ENCODE assay signal across 1 cellular context in genomic region chr17:63474174-63474913, GRCh38.
TF ChIP-seq lines count a peak whose summit lies in the region.

No MANE protein-coding gene starts in this region.

TF ChIP-seq in K562, 482 proteins besides CTCF, POLR2A, EP300 and RAD21 (continues in another document):
- TF ChIP-seq ZNF274 (IDR thresholded peaks at IDR 0.05; ENCODE audit: borderline replicate concordance, low read depth, low read length) (no peak), ARID1B (IDR thresholded peaks at IDR 0.05) (peak; percentile 24; the same call in 1 of the 2 replicates), PURB (CRISPR knock-in tag; IDR thresholded peaks at IDR 0.05; ENCODE audit: low read depth) (no peak), SMAD4 (CRISPR knock-in tag; conservative IDR thresholded peaks at IDR 0.05) (peak; percentile 91), NRF1 (conservative IDR thresholded peaks at IDR 0.05 in 1 of 2, IDR thresholded peaks at IDR 0.05 in 1 of 2) (no peak), HDAC8 (tag; IDR thresholded peaks at IDR 0.05) (0 out of 2 replicates have a peak, but pooled peaks have one; percentile 43), CCNT2 (IDR thresholded peaks at IDR 0.05; ENCODE audit: borderline replicate concordance, extremely low read depth, insufficient read length, low read depth, low read length) (no peak), LEF1 (IDR thresholded peaks at IDR 0.05) (peak; percentile 14; the same call in 1 of the 2 replicates), ESRRA (IDR thresholded peaks at IDR 0.05; ENCODE audit: borderline replicate concordance, low read depth) (peak; percentile 31; the same call in 1 of the 2 replicates), ELF1 (tag; IDR thresholded peaks at IDR 0.05) (peak; percentile 34; the same call in 1 of the 2 replicates), ETV1 (tag; conservative IDR thresholded peaks at IDR 0.05; ENCODE audit: low read depth) (no peak), KAT7 (CRISPR knock-in tag; IDR thresholded peaks at IDR 0.05; ENCODE audit: borderline replicate concordance) (no peak), FOXP4 (CRISPR knock-in tag; IDR thresholded peaks at IDR 0.05; ENCODE audit: borderline replicate concordance) (no peak), RB1 (IDR thresholded peaks at IDR 0.05; ENCODE audit: low read depth) (no peak), ZNF707 (CRISPR knock-in tag; conservative IDR thresholded peaks at IDR 0.05) (no peak), RCOR1 (IDR thresholded peaks at IDR 0.05; ENCODE audit: borderline replicate concordance in 1 of 2, low read depth in 2 of 2, low read length in 2 of 2) (0 out of 4 replicates have a peak, but pooled peaks of 1 of the 2 experiments have one; percentile 20), ZFX (CRISPR knock-in tag; IDR thresholded peaks at IDR 0.05) (no peak), MAFK (IDR thresholded peaks at IDR 0.05; ENCODE audit: low read length) (no peak), NFATC3 (IDR thresholded peaks at IDR 0.05) (no peak), PHF21A (IDR thresholded peaks at IDR 0.05; ENCODE audit: borderline replicate concordance, low read depth) (no peak), PHF20 (IDR thresholded peaks at IDR 0.05; ENCODE audit: partially characterized antibody) (no peak), KDM4B (IDR thresholded peaks at IDR 0.05; ENCODE audit: borderline replicate concordance in 2 of 2, low read depth in 1 of 2) (no peak), BRF1 (IDR thresholded peaks at IDR 0.05; ENCODE audit: borderline replicate concordance, extremely low read depth, insufficient read length) (no peak), GATA2 (CRISPR knock-in tag; IDR thresholded peaks at IDR 0.05) (no peak), USF2 (CRISPR knock-in tag; IDR thresholded peaks at IDR 0.05) (0 out of 2 replicates have a peak, but pooled peaks have one; percentile 16), ATF7 (IDR thresholded peaks at IDR 0.05) (0 out of 2 replicates have a peak, but pooled peaks have one; percentile 21), ZNF143 (CRISPR knock-in tag; IDR thresholded peaks at IDR 0.05) (no peak), U2AF2 (optimal IDR thresholded peaks at IDR 0.05; ENCODE audit: low read depth, low read length) (no peak), SOX6 (IDR thresholded peaks at IDR 0.05) (peak; percentile 84), NCOR1 (IDR thresholded peaks at IDR 0.05) (peak; percentile 70), YY1 (IDR thresholded peaks at IDR 0.05; ENCODE audit: borderline replicate concordance in 1 of 3, control insufficient read depth in 1 of 3, extremely low read depth in 1 of 3, insufficient read depth in 3 of 3, insufficient read length in 1 of 3, insufficient replicate concordance in 2 of 3, low read depth in 1 of 3, low read length in 2 of 3) (no peak), POLR3A (IDR thresholded peaks at IDR 0.05; ENCODE audit: borderline replicate concordance, extremely low read depth, insufficient read depth, insufficient read length) (no peak), XRCC4 (IDR thresholded peaks at IDR 0.05; ENCODE audit: extremely low read depth, insufficient read depth, insufficient read length) (no peak), FOXA1 (IDR thresholded peaks at IDR 0.05; ENCODE audit: borderline replicate concordance) (no peak), SMARCA5 (IDR thresholded peaks at IDR 0.05) (no peak), SMARCA4 (IDR thresholded peaks at IDR 0.05) (no peak), ZBTB2 (IDR thresholded peaks at IDR 0.05) (no peak), ZNF668 (CRISPR knock-in tag; IDR thresholded peaks at IDR 0.05) (no peak), FOXM1 (IDR thresholded peaks at IDR 0.05; ENCODE audit: low read depth) (no peak), FOXM1 (CRISPR knock-in tag; IDR thresholded peaks at IDR 0.05; ENCODE audit: low read depth) (no peak), SPI1 (IDR thresholded peaks at IDR 0.05; ENCODE audit: borderline replicate concordance, low read depth, low read length) (0 out of 2 replicates have a peak, but pooled peaks have one; percentile 30), MTA1 (IDR thresholded peaks at IDR 0.05; ENCODE audit: borderline replicate concordance) (no peak), RHOXF2B (CRISPR knock-in tag; conservative IDR thresholded peaks at IDR 0.05) (no peak), NUFIP1 (IDR thresholded peaks at IDR 0.05; ENCODE audit: partially characterized antibody) (no peak), MYNN (IDR thresholded peaks at IDR 0.05) (no peak), MYNN (CRISPR knock-in tag; IDR thresholded peaks at IDR 0.05) (no peak), RBM15 (IDR thresholded peaks at IDR 0.05; ENCODE audit: insufficient read depth, low read length) (no peak), MEIS2 (IDR thresholded peaks at IDR 0.05; ENCODE audit: partially characterized antibody) (no peak), EGR1 (conservative IDR thresholded peaks at IDR 0.05) (no peak), FOXK2 (conservative IDR thresholded peaks at IDR 0.05 in 1 of 2, IDR thresholded peaks at IDR 0.05 in 1 of 2; ENCODE audit: low read depth in 2 of 2) (peak in 1 of 2 experiments; percentile 57; a peak in 2 of 4 replicates)
- TF ChIP-seq, protein P1, sequence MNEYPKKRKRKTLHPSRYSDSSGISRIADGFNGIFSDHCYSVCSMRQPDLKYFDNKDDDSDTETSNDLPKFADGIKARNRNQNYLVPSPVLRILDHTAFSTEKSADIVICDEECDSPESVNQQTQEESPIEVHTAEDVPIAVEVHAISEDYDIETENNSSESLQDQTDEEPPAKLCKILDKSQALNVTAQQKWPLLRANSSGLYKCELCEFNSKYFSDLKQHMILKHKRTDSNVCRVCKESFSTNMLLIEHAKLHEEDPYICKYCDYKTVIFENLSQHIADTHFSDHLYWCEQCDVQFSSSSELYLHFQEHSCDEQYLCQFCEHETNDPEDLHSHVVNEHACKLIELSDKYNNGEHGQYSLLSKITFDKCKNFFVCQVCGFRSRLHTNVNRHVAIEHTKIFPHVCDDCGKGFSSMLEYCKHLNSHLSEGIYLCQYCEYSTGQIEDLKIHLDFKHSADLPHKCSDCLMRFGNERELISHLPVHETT (CRISPR knock-in tag; conservative IDR thresholded peaks at IDR 0.05 in 1 of 2, IDR thresholded peaks at IDR 0.05 in 1 of 2): 0 out of 4 replicates have a peak, but pooled peaks of 1 of the 2 experiments have one; percentile 37
- TF ChIP-seq, protein P2, sequence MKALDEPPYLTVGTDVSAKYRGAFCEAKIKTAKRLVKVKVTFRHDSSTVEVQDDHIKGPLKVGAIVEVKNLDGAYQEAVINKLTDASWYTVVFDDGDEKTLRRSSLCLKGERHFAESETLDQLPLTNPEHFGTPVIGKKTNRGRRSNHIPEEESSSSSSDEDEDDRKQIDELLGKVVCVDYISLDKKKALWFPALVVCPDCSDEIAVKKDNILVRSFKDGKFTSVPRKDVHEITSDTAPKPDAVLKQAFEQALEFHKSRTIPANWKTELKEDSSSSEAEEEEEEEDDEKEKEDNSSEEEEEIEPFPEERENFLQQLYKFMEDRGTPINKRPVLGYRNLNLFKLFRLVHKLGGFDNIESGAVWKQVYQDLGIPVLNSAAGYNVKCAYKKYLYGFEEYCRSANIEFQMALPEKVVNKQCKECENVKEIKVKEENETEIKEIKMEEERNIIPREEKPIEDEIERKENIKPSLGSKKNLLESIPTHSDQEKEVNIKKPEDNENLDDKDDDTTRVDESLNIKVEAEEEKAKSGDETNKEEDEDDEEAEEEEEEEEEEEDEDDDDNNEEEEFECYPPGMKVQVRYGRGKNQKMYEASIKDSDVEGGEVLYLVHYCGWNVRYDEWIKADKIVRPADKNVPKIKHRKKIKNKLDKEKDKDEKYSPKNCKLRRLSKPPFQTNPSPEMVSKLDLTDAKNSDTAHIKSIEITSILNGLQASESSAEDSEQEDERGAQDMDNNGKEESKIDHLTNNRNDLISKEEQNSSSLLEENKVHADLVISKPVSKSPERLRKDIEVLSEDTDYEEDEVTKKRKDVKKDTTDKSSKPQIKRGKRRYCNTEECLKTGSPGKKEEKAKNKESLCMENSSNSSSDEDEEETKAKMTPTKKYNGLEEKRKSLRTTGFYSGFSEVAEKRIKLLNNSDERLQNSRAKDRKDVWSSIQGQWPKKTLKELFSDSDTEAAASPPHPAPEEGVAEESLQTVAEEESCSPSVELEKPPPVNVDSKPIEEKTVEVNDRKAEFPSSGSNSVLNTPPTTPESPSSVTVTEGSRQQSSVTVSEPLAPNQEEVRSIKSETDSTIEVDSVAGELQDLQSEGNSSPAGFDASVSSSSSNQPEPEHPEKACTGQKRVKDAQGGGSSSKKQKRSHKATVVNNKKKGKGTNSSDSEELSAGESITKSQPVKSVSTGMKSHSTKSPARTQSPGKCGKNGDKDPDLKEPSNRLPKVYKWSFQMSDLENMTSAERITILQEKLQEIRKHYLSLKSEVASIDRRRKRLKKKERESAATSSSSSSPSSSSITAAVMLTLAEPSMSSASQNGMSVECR (CRISPR knock-in tag; IDR thresholded peaks at IDR 0.05): no peak
- TF ChIP-seq, protein P3, sequence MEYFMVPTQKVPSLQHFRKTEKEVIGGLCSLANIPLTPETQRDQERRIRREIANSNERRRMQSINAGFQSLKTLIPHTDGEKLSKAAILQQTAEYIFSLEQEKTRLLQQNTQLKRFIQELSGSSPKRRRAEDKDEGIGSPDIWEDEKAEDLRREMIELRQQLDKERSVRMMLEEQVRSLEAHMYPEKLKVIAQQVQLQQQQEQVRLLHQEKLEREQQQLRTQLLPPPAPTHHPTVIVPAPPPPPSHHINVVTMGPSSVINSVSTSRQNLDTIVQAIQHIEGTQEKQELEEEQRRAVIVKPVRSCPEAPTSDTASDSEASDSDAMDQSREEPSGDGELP (CRISPR knock-in tag; IDR thresholded peaks at IDR 0.05; ENCODE audit: borderline replicate concordance): no peak
- TF ChIP-seq, protein P4, sequence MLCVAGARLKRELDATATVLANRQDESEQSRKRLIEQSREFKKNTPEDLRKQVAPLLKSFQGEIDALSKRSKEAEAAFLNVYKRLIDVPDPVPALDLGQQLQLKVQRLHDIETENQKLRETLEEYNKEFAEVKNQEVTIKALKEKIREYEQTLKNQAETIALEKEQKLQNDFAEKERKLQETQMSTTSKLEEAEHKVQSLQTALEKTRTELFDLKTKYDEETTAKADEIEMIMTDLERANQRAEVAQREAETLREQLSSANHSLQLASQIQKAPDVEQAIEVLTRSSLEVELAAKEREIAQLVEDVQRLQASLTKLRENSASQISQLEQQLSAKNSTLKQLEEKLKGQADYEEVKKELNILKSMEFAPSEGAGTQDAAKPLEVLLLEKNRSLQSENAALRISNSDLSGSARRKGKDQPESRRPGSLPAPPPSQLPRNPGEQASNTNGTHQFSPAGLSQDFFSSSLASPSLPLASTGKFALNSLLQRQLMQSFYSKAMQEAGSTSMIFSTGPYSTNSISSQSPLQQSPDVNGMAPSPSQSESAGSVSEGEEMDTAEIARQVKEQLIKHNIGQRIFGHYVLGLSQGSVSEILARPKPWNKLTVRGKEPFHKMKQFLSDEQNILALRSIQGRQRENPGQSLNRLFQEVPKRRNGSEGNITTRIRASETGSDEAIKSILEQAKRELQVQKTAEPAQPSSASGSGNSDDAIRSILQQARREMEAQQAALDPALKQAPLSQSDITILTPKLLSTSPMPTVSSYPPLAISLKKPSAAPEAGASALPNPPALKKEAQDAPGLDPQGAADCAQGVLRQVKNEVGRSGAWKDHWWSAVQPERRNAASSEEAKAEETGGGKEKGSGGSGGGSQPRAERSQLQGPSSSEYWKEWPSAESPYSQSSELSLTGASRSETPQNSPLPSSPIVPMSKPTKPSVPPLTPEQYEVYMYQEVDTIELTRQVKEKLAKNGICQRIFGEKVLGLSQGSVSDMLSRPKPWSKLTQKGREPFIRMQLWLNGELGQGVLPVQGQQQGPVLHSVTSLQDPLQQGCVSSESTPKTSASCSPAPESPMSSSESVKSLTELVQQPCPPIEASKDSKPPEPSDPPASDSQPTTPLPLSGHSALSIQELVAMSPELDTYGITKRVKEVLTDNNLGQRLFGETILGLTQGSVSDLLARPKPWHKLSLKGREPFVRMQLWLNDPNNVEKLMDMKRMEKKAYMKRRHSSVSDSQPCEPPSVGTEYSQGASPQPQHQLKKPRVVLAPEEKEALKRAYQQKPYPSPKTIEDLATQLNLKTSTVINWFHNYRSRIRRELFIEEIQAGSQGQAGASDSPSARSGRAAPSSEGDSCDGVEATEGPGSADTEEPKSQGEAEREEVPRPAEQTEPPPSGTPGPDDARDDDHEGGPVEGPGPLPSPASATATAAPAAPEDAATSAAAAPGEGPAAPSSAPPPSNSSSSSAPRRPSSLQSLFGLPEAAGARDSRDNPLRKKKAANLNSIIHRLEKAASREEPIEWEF (CRISPR knock-in tag; IDR thresholded peaks at IDR 0.05): no peak
